In genomic region chr16:15973997-15974396, GRCh38 we compare ENCODE assay signal across 1 cellular context.
TF ChIP-seq lines count a peak whose summit lies in the region.

No MANE protein-coding gene starts in this region.

TF ChIP-seq in H1, 55 proteins besides CTCF, POLR2A, EP300 and RAD21:
- TF ChIP-seq FOSL1 (IDR thresholded peaks at IDR 0.05; ENCODE audit: insufficient read depth, low read depth, low read length) = no peak
- no peak for TF ChIP-seq CBX8 (IDR thresholded peaks at IDR 0.05; ENCODE audit: borderline replicate concordance, low read depth, low read length)
- no peak for TF ChIP-seq POLR2AphosphoS5 (IDR thresholded peaks at IDR 0.05; ENCODE audit: low read depth, low read length)
- no peak for TF ChIP-seq YY1 (IDR thresholded peaks at IDR 0.05; ENCODE audit: low read depth, low read length)
- no peak for TF ChIP-seq TEAD4 (IDR thresholded peaks at IDR 0.05; ENCODE audit: low read depth, low read length)
- no peak for TF ChIP-seq MAX (IDR thresholded peaks at IDR 0.05)
- TF ChIP-seq BRCA1 (IDR thresholded peaks at IDR 0.05; ENCODE audit: low read depth, low read length) = no peak
- TF ChIP-seq KDM1A (IDR thresholded peaks at IDR 0.05; ENCODE audit: borderline replicate concordance, low read length) = no peak
- TF ChIP-seq ATF3 (IDR thresholded peaks at IDR 0.05; ENCODE audit: insufficient read depth, low read depth, low read length) = no peak
- no peak for TF ChIP-seq CHD2 (IDR thresholded peaks at IDR 0.05; ENCODE audit: low read length)
- no peak for TF ChIP-seq RNF2 (IDR thresholded peaks at IDR 0.05; ENCODE audit: borderline replicate concordance, low read depth, low read length, missing control alignments, poor library complexity, severe bottlenecking)
- TF ChIP-seq GABPA (IDR thresholded peaks at IDR 0.05; ENCODE audit: borderline replicate concordance, insufficient read depth, low read length) = no peak
- TF ChIP-seq SIN3A (conservative IDR thresholded peaks at IDR 0.05 in 1 of 2, IDR thresholded peaks at IDR 0.05 in 1 of 2; ENCODE audit: low read depth in 1 of 2, low read length in 2 of 2) = no peak
- TF ChIP-seq SUZ12 (IDR thresholded peaks at IDR 0.05; ENCODE audit: low read length) = no peak
- TF ChIP-seq SIRT6 (IDR thresholded peaks at IDR 0.05; ENCODE audit: low read length) = no peak
- TF ChIP-seq BCL11A (IDR thresholded peaks at IDR 0.05; ENCODE audit: low read depth in 2 of 2, low read length in 2 of 2) = no peak
TF ChIP-seq in H1: peak in this region for 0.
